2 cellular contexts compared by ENCODE assay signal in the genomic region with DNA sequence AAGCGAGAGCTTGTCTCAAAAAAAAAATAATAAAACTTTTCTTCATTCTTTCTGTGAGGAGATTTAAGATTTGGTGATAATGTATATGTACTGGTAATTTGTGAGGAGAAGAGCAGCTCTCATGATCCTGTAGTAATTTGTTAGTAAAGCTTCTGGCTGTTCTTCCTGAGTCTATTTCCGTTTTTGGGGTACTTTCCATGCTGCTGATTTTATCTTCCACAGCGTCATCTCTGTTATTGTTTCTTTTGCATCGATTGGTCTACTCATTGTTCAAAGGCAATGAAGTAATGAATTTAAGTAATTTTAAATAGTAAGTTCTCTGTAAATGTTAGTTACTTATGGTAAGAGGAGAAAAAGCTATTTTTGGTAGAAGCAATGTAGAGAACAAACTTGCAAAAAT.
TF ChIP-seq lines count a peak whose summit lies in the region.

No MANE protein-coding gene starts in this region.

TF ChIP-seq in WTC11, 78 proteins besides CTCF, POLR2A, EP300 and RAD21:
- TF ChIP-seq, protein P1, sequence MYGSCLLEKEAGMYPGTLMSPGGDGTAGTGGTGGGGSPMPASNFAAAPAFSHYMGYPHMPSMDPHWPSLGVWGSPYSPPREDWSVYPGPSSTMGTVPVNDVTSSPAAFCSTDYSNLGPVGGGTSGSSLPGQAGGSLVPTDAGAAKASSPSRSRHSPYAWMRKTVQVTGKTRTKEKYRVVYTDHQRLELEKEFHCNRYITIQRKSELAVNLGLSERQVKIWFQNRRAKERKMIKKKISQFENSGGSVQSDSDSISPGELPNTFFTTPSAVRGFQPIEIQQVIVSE (CRISPR knock-in tag; IDR thresholded peaks at IDR 0.05; ENCODE audit: borderline replicate concordance): no peak
- no peak for TF ChIP-seq ZNF281 (CRISPR knock-in tag; IDR thresholded peaks at IDR 0.05)
- TF ChIP-seq ETV6 (CRISPR knock-in tag; IDR thresholded peaks at IDR 0.05): no peak
- TF ChIP-seq IRF1 (CRISPR knock-in tag; IDR thresholded peaks at IDR 0.05): no peak
- TF ChIP-seq, protein P2, sequence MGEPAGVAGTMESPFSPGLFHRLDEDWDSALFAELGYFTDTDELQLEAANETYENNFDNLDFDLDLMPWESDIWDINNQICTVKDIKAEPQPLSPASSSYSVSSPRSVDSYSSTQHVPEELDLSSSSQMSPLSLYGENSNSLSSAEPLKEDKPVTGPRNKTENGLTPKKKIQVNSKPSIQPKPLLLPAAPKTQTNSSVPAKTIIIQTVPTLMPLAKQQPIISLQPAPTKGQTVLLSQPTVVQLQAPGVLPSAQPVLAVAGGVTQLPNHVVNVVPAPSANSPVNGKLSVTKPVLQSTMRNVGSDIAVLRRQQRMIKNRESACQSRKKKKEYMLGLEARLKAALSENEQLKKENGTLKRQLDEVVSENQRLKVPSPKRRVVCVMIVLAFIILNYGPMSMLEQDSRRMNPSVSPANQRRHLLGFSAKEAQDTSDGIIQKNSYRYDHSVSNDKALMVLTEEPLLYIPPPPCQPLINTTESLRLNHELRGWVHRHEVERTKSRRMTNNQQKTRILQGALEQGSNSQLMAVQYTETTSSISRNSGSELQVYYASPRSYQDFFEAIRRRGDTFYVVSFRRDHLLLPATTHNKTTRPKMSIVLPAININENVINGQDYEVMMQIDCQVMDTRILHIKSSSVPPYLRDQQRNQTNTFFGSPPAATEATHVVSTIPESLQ (CRISPR knock-in tag; IDR thresholded peaks at IDR 0.05): no peak
- TF ChIP-seq ZNF232 (CRISPR knock-in tag; IDR thresholded peaks at IDR 0.05): no peak
- TF ChIP-seq IRF2 (CRISPR knock-in tag; IDR thresholded peaks at IDR 0.05; ENCODE audit: borderline replicate concordance, low read depth): no peak
- no peak for TF ChIP-seq PRRX2 (CRISPR knock-in tag; IDR thresholded peaks at IDR 0.05)
- TF ChIP-seq ZNF263 (CRISPR knock-in tag; IDR thresholded peaks at IDR 0.05; ENCODE audit: low read depth): no peak
- TF ChIP-seq ZNF121 (CRISPR knock-in tag; IDR thresholded peaks at IDR 0.05): no peak
- TF ChIP-seq NFYB (CRISPR knock-in tag; conservative IDR thresholded peaks at IDR 0.05; ENCODE audit: low read depth): no peak

TF ChIP-seq in endothelial cell of umbilical vein, 7 proteins besides CTCF, POLR2A, EP300 and RAD21:
- TF ChIP-seq FOS (IDR thresholded peaks at IDR 0.05; ENCODE audit: borderline replicate concordance, insufficient read depth, low read length) (no peak), GATA2 (IDR thresholded peaks at IDR 0.05; ENCODE audit: insufficient read depth, insufficient read length, low read depth, low read length) (peak; percentile 47)
